ENCODE assay signal across 24 cellular contexts in genomic region chr10:89655722-89656121, GRCh38. TPM values are rescaled to one million over a fixed set of nuclear protein-coding genes. Genes with fewer than 3 reads are reported as not detected.
DNase-seq lines count a peak whose midpoint lies in the region; ATAC-seq, FAIRE-seq and TF ChIP-seq lines count a peak whose summit lies in the region.
"Had no signal": no experiment of that assay in that cellular context is flagged by ENCODE, and none has a peak within 500 bp of the region (broad histone marks: within the 10 kb centered on the region; RNA-seq: fewer than 3 reads in every experiment).

No MANE protein-coding gene starts in this region.

- TF ChIP-seq EP300 in HepG2 (IDR thresholded peaks at IDR 0.05; ENCODE audit: low read depth in 2 of 2, low read length in 2 of 2) (no peak), HepG2 (CRISPR knock-in tag; IDR thresholded peaks at IDR 0.05; ENCODE audit: borderline replicate concordance) (no peak)

- DNase-seq in GM12892 (ENCODE audit: insufficient read length) (no peak), OCI-LY7 (ENCODE audit: low spot score) (peak; percentile 20), HepG2 (ENCODE audit: low spot score) (peak; percentile 70), small intestine (peak; percentile 85), nephron progenitor cell (no peak), GM13977 (ENCODE audit: low spot score) (no peak)
- DNase-seq: ACHN; CD4-positive, alpha-beta T cell; COR-L47; MG63; NCI-H1092; NCI-H1436 treated with DMSO at 0.1 percent for 48 hours; NCI-H1930; NCI-H2227 treated with DMSO at 0.1 percent for 48 hours; NCI-H510A; NCI-H748 treated with DMSO at 0.1 percent for 48 hours; OCI-M1 had no signal

- BruUV-seq in OCI-LY7 (replicated peaks; lab: Mats Ljungman, UMichigan) (no TSS peak), HepG2 (replicated peaks; lab: Mats Ljungman, UMichigan) (no TSS peak)

- H3K27me3 ChIP-seq in HepG2 (ENCODE audit: control insufficient read depth in 1 of 2, insufficient read depth in 2 of 2, low read length in 2 of 2) (no peaks in the 10 kb centered on the region), small intestine (ENCODE audit: control insufficient read depth in 2 of 2, insufficient read depth in 2 of 2, low read length in 2 of 2) (peaks cover 0 to 3% of the 10 kb centered on the region in 2 donors)
- H3K27me3 ChIP-seq: BLaER1, MG63 had no signal

- no peak for TF ChIP-seq RAD21 in HepG2 (CRISPR knock-in tag; IDR thresholded peaks at IDR 0.05)

- in situ Hi-C loops in HepG2 (cut with HindIII; ENCODE audit: extremely low pct_ligation_motif_present, low pct_unique_long_range_greater_than_20kb): no loop called here
- in situ Hi-C loops in GM13977 (cut with MboI; ENCODE audit: low pct_unique_long_range_greater_than_20kb, low sequenced_read_pairs, unreplicated experiment): no loop called here

- H4K20me1 ChIP-seq in OCI-LY7 (ENCODE audit: insufficient read depth, low read length) (no peaks in the 10 kb centered on the region), HepG2 (ENCODE audit: insufficient read depth, low read length) (no peaks in the 10 kb centered on the region)
- H4K20me1 ChIP-seq: BLaER1 had no signal

- H3K4me2 ChIP-seq in OCI-LY7 (ENCODE audit: low read length): no peak overlapping the region
- H3K4me2 ChIP-seq in HepG2 (ENCODE audit: low read depth, low read length): no peak overlapping the region; the same call in 1 of the 2 replicates
- H3K4me2 ChIP-seq: BLaER1 had no signal

- TF ChIP-seq CTCF in OCI-LY7 (conservative IDR thresholded peaks at IDR 0.05; ENCODE audit: low read length): no peak
- no peak for TF ChIP-seq CTCF in HepG2 (CRISPR knock-in tag; IDR thresholded peaks at IDR 0.05)
- TF ChIP-seq CTCF in nephron progenitor cell (IDR thresholded peaks at IDR 0.05): no peak
- TF ChIP-seq CTCF in GM13977 (IDR thresholded peaks at IDR 0.05; ENCODE audit: extremely low read depth, insufficient read depth, missing control alignments): no peak

- H3K9me2 ChIP-seq in OCI-LY7 (ENCODE audit: insufficient read depth, low read length): no peaks in the 10 kb centered on the region

- H3K9me3 ChIP-seq in OCI-LY7 (ENCODE audit: low read length): no peaks in the 10 kb centered on the region
- H3K9me3 ChIP-seq in HepG2 (ENCODE audit: low read length): peaks cover 19% of the 10 kb centered on the region
- peaks cover 2% of the 10 kb centered on the region for H3K9me3 ChIP-seq in small intestine (ENCODE audit: control insufficient read depth, low read depth)
- H3K9me3 ChIP-seq: MG63, SJSA1 had no signal

- intact Hi-C loops in OCI-LY7 (cut with micrococcal nuclease; ENCODE audit: unreplicated experiment) (no loop called here), HepG2 (cut with micrococcal nuclease; ENCODE audit: unreplicated experiment) (no loop called here)

- peak; percentile 58 for FAIRE-seq in GM12892 (lab: Jason Lieb, UNC)
- peak; percentile 47 for FAIRE-seq in HepG2 (lab: Jason Lieb, UNC)
- no peak for FAIRE-seq in small intestine (lab: Jason Lieb, UNC)
- FAIRE-seq: G401.6, H54, RCC 7860 had no signal

- WGBS in HepG2 (ENCODE audit: low lambda C conversion rate): 4% methylated on average over 1 of the region's 1 CpG
- 19 to 61% (median 31%) methylated on average over 1 of the region's 1 CpG for WGBS in small intestine, 3 donors

- CTCF ChIA-PET in OCI-LY7 (lab: Charles Lee; ENCODE audit: unreplicated experiment): no interaction called here
- CTCF ChIA-PET in HepG2 (lab: Yijun Ruan, JAX; ENCODE audit: low intra/inter-chr PET ratio, low total read pairs): no interaction called here

- TF ChIP-seq POLR2A in GM12892 (IDR thresholded peaks at IDR 0.05; ENCODE audit: low read depth, low read length) (no peak), HepG2 (IDR thresholded peaks at IDR 0.05; ENCODE audit: insufficient read depth in 1 of 2, low read depth in 2 of 2, low read length in 2 of 2) (no peak)

- H3K27ac Mint-ChIP-seq in nephron progenitor cell: no peak overlapping the region
- H3K27ac Mint-ChIP-seq: CD4-positive, alpha-beta T cell had no signal

- ATAC-seq in HepG2 (peak; percentile 76), esophagus mucosa (no peak), HG03571 (IDR thresholded peaks at IDR 0.05; ENCODE audit: unreplicated experiment) (no peak)

- H3K9me3 Mint-ChIP-seq in nephron progenitor cell: peaks cover 19% of the 10 kb centered on the region
- H3K9me3 Mint-ChIP-seq: CD4-positive, alpha-beta T cell had no signal

- H3K36me3 ChIP-seq in OCI-LY7 (ENCODE audit: insufficient read depth, low read length): no peaks in the 10 kb centered on the region
- H3K36me3 ChIP-seq in HepG2 (replicated peaks in 1 of 2; ENCODE audit: control insufficient read depth in 1 of 2, insufficient read depth in 2 of 2, low read length in 2 of 2): no peaks in the 10 kb centered on the region
- no peaks in the 10 kb centered on the region for H3K36me3 ChIP-seq in small intestine (ENCODE audit: control insufficient read depth in 2 of 2, insufficient read depth in 2 of 2, low read length in 2 of 2)
- H3K36me3 ChIP-seq: BLaER1, MG63, SJSA1 had no signal

- H3K4me1 ChIP-seq in OCI-LY7 (ENCODE audit: insufficient read depth, low read length, poor library complexity, severe bottlenecking) (peaks cover 33% of the 10 kb centered on the region), HepG2 (ENCODE audit: insufficient read depth, low read length) (peaks cover 47% of the 10 kb centered on the region), small intestine (ENCODE audit: control insufficient read depth in 2 of 2, insufficient read depth in 1 of 2, low read depth in 1 of 2, low read length in 1 of 2) (peaks cover 0 to 6% of the 10 kb centered on the region in 2 donors)

- H3K36me3 Mint-ChIP-seq in nephron progenitor cell (ENCODE audit: low read depth): peaks cover 5% of the 10 kb centered on the region

- H3K27ac ChIP-seq in OCI-LY7 (ENCODE audit: low read depth, low read length, poor library complexity, severe bottlenecking) (no peak overlapping the region), HepG2 (ENCODE audit: extremely low read length, insufficient read depth, low read length) (peak overlapping the region; percentile 44), small intestine (ENCODE audit: low read depth in 1 of 2, low read length in 1 of 2) (peak overlapping the region in 1 of 2 donors; percentile 63)
- H3K27ac ChIP-seq: BLaER1, SJSA1 had no signal

- H3K27me3 Mint-ChIP-seq in nephron progenitor cell (ENCODE audit: low read depth, poor library complexity): peaks cover 3% of the 10 kb centered on the region

- peaks cover 11% of the 10 kb centered on the region for H3K4me1 Mint-ChIP-seq in nephron progenitor cell

- H3K79me2 ChIP-seq in OCI-LY7 (ENCODE audit: insufficient read depth, low read depth, low read length) (no peaks in the 10 kb centered on the region), HepG2 (ENCODE audit: insufficient read depth, low read length) (no peaks in the 10 kb centered on the region)

- H3K9ac ChIP-seq in HepG2 (ENCODE audit: insufficient read depth, low read depth, low read length): no peak overlapping the region
- H3K9ac ChIP-seq: BLaER1 had no signal

- no peak overlapping the region for H3K4me3 Mint-ChIP-seq in nephron progenitor cell
- H3K4me3 Mint-ChIP-seq: CD4-positive, alpha-beta T cell had no signal

- POLR2A ChIA-PET in OCI-LY7 (lab: Charles Lee): interaction anchor here (0.6 to 2.4 kb wide), 4 partner anchors 12 to 1548 kb away, joined by 3 to 20 read pairs (median 4); no protein-coding TSS in a partner anchor
- POLR2A ChIA-PET in HepG2 (lab: Yijun Ruan, JAX): interaction anchor here (1.0 to 4.1 kb wide), 4 partner anchors 8 to 44 kb away, joined by 4 to 35 read pairs (median 9); no protein-coding TSS in a partner anchor

- no peak overlapping the region for H3K4me3 ChIP-seq in OCI-LY7 (ENCODE audit: low read depth, low read length, poor library complexity, severe bottlenecking)
- H3K4me3 ChIP-seq in HepG2 (replicated peaks in 1 of 3; ENCODE audit: insufficient read depth in 1 of 3, low read depth in 2 of 3, low read length in 3 of 3): no peak overlapping the region
- H3K4me3 ChIP-seq in small intestine (ENCODE audit: low read depth in 1 of 2, low read length in 2 of 2): no peak overlapping the region
- H3K4me3 ChIP-seq: BLaER1, MG63, SJSA1 had no signal

- H2AFZ ChIP-seq in OCI-LY7 (ENCODE audit: low read length) (no peak overlapping the region), HepG2 (ENCODE audit: low read length) (no peak overlapping the region)

RNA-seq across cellular contexts. Expression of gene PANK1, which starts 10.7 kb away (rescaled TPM):
- 2.9 TPM for polyA plus RNA-seq in GM12892 (2012; ENCODE audit: missing spikeins)
- total RNA-seq in OCI-LY7 (2014; rRNA removed; shearing (Covaris generic)): 9.6 and 12.1 TPM in 2 replicates
- total RNA-seq in OCI-LY7 (2022) (15.1 and 16.1 TPM in 2 replicates), HepG2 (2016; rRNA removed; fragmentation: Illumina TruSeq; extraction: Trizol) (33.3 and 46.5 TPM in 2 replicates), esophagus mucosa (5.7 TPM)
- 6.8 and 8.5 TPM in 2 replicates for total RNA-seq in HepG2 (2016; cell fraction: cytosol; rRNA removed; fragmentation: Illumina TruSeq; extraction: Trizol; ENCODE audit: low read depth)
- 34.1 and 46.4 TPM in 2 replicates for total RNA-seq in HepG2 (2016; cell fraction: insoluble cytoplasmic fraction; rRNA removed; fragmentation: Illumina TruSeq; extraction: Trizol)
- total RNA-seq in HepG2 (2016; cell fraction: membrane; rRNA removed; fragmentation: Illumina TruSeq; extraction: Trizol): 25.9 and 26.8 TPM in 2 replicates
- 25.0 and 33.6 TPM in 2 replicates for total RNA-seq in HepG2 (2016; cell fraction: nucleus; rRNA removed; fragmentation: Illumina TruSeq; extraction: Trizol)
- polyA plus RNA-seq in HepG2 (2011; rRNA removed) (15.6 and 18.2 TPM in 2 replicates), small intestine (10 to 100 TPM; 13.1 to 26.8 (median 15.9) TPM)
- polyA plus RNA-seq in HepG2 (2011; cell fraction: cytosol; rRNA removed): 10.3 and 15.1 TPM in 2 replicates
- polyA plus RNA-seq in HepG2 (2011; cell fraction: nucleus; rRNA removed): 4.2 and 6.1 TPM in 2 replicates
- 15.3 and 17.5 TPM in 2 replicates for polyA plus RNA-seq in HepG2 (2012)
- 5.7 and 6.2 TPM in 2 replicates for polyA plus RNA-seq in HepG2 (2016; cell fraction: cytosol; fragmentation: Illumina TruSeq; extraction: Trizol; ENCODE audit: low read depth)
- 43.3 and 44.9 TPM in 2 replicates for polyA plus RNA-seq in HepG2 (2016; cell fraction: insoluble cytoplasmic fraction; fragmentation: Illumina TruSeq; extraction: Trizol; ENCODE audit: low read depth)
- polyA plus RNA-seq in HepG2 (2016; cell fraction: membrane; fragmentation: Illumina TruSeq; extraction: Trizol; ENCODE audit: low read depth): 17.9 and 18.2 TPM in 2 replicates
- 22.4 and 26.9 TPM in 2 replicates for polyA plus RNA-seq in HepG2 (2016; cell fraction: nucleus; fragmentation: Illumina TruSeq; extraction: Trizol; ENCODE audit: insufficient read depth, low read depth)
- polyA minus RNA-seq in HepG2 (2011; rRNA and poly(A)+ RNA removed; ENCODE audit: low replicate concordance): 15.5 and 17.6 TPM in 2 replicates
- polyA minus RNA-seq in HepG2 (2011; cell fraction: cytosol; rRNA and poly(A)+ RNA removed): 15.5 and 15.7 TPM in 2 replicates
- polyA minus RNA-seq in HepG2 (2011; cell fraction: nucleus; rRNA and poly(A)+ RNA removed): 18.3 and 31.2 TPM in 2 replicates

RNA-seq across cellular contexts. Expression of gene KIF20B, which starts 45.7 kb away (rescaled TPM):
- polyA plus RNA-seq in GM12892 (2012; ENCODE audit: missing spikeins): 12.9 TPM
- 25.0 and 30.2 TPM in 2 replicates for total RNA-seq in OCI-LY7 (2014; rRNA removed; shearing (Covaris generic))
- total RNA-seq in OCI-LY7 (2022) (87.0 and 95.2 TPM in 2 replicates), HepG2 (2016; rRNA removed; fragmentation: Illumina TruSeq; extraction: Trizol) (38.6 and 83.9 TPM in 2 replicates), esophagus mucosa (21.0 TPM)
- total RNA-seq in HepG2 (2016; cell fraction: cytosol; rRNA removed; fragmentation: Illumina TruSeq; extraction: Trizol; ENCODE audit: low read depth): 21.6 and 26.9 TPM in 2 replicates
- 33.9 and 79.2 TPM in 2 replicates for total RNA-seq in HepG2 (2016; cell fraction: insoluble cytoplasmic fraction; rRNA removed; fragmentation: Illumina TruSeq; extraction: Trizol)
- 14.5 and 17.8 TPM in 2 replicates for total RNA-seq in HepG2 (2016; cell fraction: membrane; rRNA removed; fragmentation: Illumina TruSeq; extraction: Trizol)
- total RNA-seq in HepG2 (2016; cell fraction: nucleus; rRNA removed; fragmentation: Illumina TruSeq; extraction: Trizol): 56.9 and 63.7 TPM in 2 replicates
- polyA plus RNA-seq in HepG2 (2011; rRNA removed) (1.8 and 3.5 TPM in 2 replicates), small intestine (1 to 10 TPM; 1.6 to 6.1 (median 1.6) TPM)
- polyA plus RNA-seq in HepG2 (2011; cell fraction: cytosol; rRNA removed): 0.83 and 1.0 TPM in 2 replicates
- polyA plus RNA-seq in HepG2 (2011; cell fraction: nucleus; rRNA removed): 1.9 and 2.6 TPM in 2 replicates
- polyA plus RNA-seq in HepG2 (2012): 4.1 and 9.6 TPM in 2 replicates
- polyA plus RNA-seq in HepG2 (2016; cell fraction: cytosol; fragmentation: Illumina TruSeq; extraction: Trizol; ENCODE audit: low read depth): 0.58 and 0.72 TPM in 2 replicates
- polyA plus RNA-seq in HepG2 (2016; cell fraction: insoluble cytoplasmic fraction; fragmentation: Illumina TruSeq; extraction: Trizol; ENCODE audit: low read depth): 32.9 and 35.2 TPM in 2 replicates
- 1.9 and 2.7 TPM in 2 replicates for polyA plus RNA-seq in HepG2 (2016; cell fraction: membrane; fragmentation: Illumina TruSeq; extraction: Trizol; ENCODE audit: low read depth)
- 29.1 and 31.9 TPM in 2 replicates for polyA plus RNA-seq in HepG2 (2016; cell fraction: nucleus; fragmentation: Illumina TruSeq; extraction: Trizol; ENCODE audit: insufficient read depth, low read depth)
- 3.3 and 14.6 TPM in 2 replicates for polyA minus RNA-seq in HepG2 (2011; rRNA and poly(A)+ RNA removed; ENCODE audit: low replicate concordance)
- polyA minus RNA-seq in HepG2 (2011; cell fraction: cytosol; rRNA and poly(A)+ RNA removed): 4.2 and 4.9 TPM in 2 replicates
- polyA minus RNA-seq in HepG2 (2011; cell fraction: nucleus; rRNA and poly(A)+ RNA removed): 12.7 and 17.1 TPM in 2 replicates

Comparison
In these comparisons a context has a peak if more than half of its experiments do, and no peak if none do; other contexts are left out.
1. DNase-seq: peak in OCI-LY7 (single experiment), HepG2 (single experiment) and small intestine (single experiment); none in GM12892 (single experiment), nephron progenitor cell (single experiment) and GM13977 (single experiment).